Comparison of ENCODE assay signal across 1 cellular context in the genomic region with DNA sequence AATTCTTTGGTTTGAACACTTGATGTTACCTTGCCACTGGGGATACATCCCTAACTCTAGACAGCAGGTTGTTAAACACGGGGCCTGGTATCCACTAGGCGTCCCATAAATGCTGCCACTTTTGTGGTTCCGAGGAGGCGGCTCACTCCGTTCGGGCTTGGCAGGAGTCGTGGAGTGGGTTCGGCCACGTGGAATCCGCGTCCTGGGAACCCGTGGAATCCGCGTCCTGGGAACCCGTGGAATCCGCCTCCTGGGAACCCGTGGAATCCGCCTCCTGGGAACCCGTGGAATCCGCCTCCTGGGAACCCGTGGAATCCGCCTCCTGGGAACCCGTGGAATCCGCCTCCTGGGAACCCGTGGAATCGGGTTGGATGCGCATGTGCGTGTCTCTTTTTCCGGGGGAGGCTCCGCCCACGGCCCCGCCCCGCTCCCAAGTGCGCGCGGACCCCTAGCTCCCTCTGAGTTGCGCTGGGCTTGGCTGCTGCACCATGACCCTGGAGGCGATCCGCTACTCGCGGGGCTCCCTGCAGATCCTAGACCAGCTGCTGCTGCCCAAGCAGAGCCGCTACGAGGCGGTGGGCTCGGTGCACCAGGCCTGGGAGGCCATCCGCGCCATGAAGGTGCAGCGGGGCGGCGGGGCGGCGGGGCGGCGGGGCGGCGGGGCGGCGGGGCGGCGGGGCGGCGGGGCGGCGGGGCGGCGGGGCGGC.
TF ChIP-seq lines count a peak whose summit lies in the region.

Gene MRI1, plus strand, starts transcription at position 422 of the 707 bp plus-strand sequence. Its CDS starts 67 bp downstream, at position 489.

TF ChIP-seq in HepG2, 621 proteins besides CTCF, POLR2A, EP300 and RAD21 (continued from another document and continues in another):
- TF ChIP-seq HIVEP1 (CRISPR knock-in tag; IDR thresholded peaks at IDR 0.05) (no peak), ZNF232 (CRISPR knock-in tag; IDR thresholded peaks at IDR 0.05; ENCODE audit: borderline replicate concordance) (0 out of 2 replicates have a peak, but pooled peaks have one; percentile 4), ZBTB40 (IDR thresholded peaks at IDR 0.05) (no peak), ZBTB40 (CRISPR knock-in tag; IDR thresholded peaks at IDR 0.05) (no peak), PPARG (CRISPR knock-in tag; conservative IDR thresholded peaks at IDR 0.05) (no peak), ZNF598 (CRISPR knock-in tag; IDR thresholded peaks at IDR 0.05; ENCODE audit: borderline replicate concordance) (peak; percentile 28; the same call in 1 of the 2 replicates), NRL (CRISPR knock-in tag; IDR thresholded peaks at IDR 0.05; ENCODE audit: borderline replicate concordance) (no peak), ZNF780A (CRISPR knock-in tag; IDR thresholded peaks at IDR 0.05) (no peak), HDAC2 (CRISPR knock-in tag; IDR thresholded peaks at IDR 0.05) (no peak), GMEB1 (CRISPR knock-in tag; IDR thresholded peaks at IDR 0.05; ENCODE audit: borderline replicate concordance) (0 out of 2 replicates have a peak, but pooled peaks have one; percentile 40), JUN (CRISPR knock-in tag; IDR thresholded peaks at IDR 0.05) (no peak), ZNF775 (CRISPR knock-in tag; IDR thresholded peaks at IDR 0.05; ENCODE audit: borderline replicate concordance) (no peak), SP5 (CRISPR knock-in tag; IDR thresholded peaks at IDR 0.05; ENCODE audit: borderline replicate concordance, low read depth) (no peak), EHMT2 (IDR thresholded peaks at IDR 0.05; ENCODE audit: borderline replicate concordance, low read depth, low read length) (no peak), ZNF256 (CRISPR knock-in tag; conservative IDR thresholded peaks at IDR 0.05) (no peak), ZNF275 (CRISPR knock-in tag; IDR thresholded peaks at IDR 0.05; ENCODE audit: borderline replicate concordance) (no peak), ZNF558 (CRISPR knock-in tag; IDR thresholded peaks at IDR 0.05; ENCODE audit: borderline replicate concordance) (no peak), ATAD3A (CRISPR knock-in tag; IDR thresholded peaks at IDR 0.05) (no peak), ZNF274 (CRISPR knock-in tag; IDR thresholded peaks at IDR 0.05) (0 out of 2 replicates have a peak, but pooled peaks have one; percentile 48), IRX3 (CRISPR knock-in tag; IDR thresholded peaks at IDR 0.05; ENCODE audit: borderline replicate concordance, low read depth) (no peak), TOE1 (CRISPR knock-in tag; IDR thresholded peaks at IDR 0.05) (no peak), NFE2 (CRISPR knock-in tag; IDR thresholded peaks at IDR 0.05) (no peak), KDM6A (CRISPR knock-in tag; IDR thresholded peaks at IDR 0.05; ENCODE audit: low read depth) (no peak), TRIM24 (CRISPR knock-in tag; IDR thresholded peaks at IDR 0.05) (no peak), KLF15 (CRISPR knock-in tag; IDR thresholded peaks at IDR 0.05; ENCODE audit: borderline replicate concordance) (0 out of 2 replicates have a peak, but pooled peaks have one; percentile 57), CAMTA2 (CRISPR knock-in tag; IDR thresholded peaks at IDR 0.05; ENCODE audit: borderline replicate concordance) (no peak)
- TF ChIP-seq, protein P1, sequence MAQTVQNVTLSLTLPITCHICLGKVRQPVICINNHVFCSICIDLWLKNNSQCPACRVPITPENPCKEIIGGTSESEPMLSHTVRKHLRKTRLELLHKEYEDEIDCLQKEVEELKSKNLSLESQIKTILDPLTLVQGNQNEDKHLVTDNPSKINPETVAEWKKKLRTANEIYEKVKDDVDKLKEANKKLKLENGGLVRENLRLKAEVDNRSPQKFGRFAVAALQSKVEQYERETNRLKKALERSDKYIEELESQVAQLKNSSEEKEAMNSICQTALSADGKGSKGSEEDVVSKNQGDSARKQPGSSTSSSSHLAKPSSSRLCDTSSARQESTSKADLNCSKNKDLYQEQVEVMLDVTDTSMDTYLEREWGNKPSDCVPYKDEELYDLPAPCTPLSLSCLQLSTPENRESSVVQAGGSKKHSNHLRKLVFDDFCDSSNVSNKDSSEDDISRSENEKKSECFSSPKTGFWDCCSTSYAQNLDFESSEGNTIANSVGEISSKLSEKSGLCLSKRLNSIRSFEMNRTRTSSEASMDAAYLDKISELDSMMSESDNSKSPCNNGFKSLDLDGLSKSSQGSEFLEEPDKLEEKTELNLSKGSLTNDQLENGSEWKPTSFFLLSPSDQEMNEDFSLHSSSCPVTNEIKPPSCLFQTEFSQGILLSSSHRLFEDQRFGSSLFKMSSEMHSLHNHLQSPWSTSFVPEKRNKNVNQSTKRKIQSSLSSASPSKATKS (CRISPR knock-in tag; IDR thresholded peaks at IDR 0.05), result no peak
- TF ChIP-seq, protein P2, sequence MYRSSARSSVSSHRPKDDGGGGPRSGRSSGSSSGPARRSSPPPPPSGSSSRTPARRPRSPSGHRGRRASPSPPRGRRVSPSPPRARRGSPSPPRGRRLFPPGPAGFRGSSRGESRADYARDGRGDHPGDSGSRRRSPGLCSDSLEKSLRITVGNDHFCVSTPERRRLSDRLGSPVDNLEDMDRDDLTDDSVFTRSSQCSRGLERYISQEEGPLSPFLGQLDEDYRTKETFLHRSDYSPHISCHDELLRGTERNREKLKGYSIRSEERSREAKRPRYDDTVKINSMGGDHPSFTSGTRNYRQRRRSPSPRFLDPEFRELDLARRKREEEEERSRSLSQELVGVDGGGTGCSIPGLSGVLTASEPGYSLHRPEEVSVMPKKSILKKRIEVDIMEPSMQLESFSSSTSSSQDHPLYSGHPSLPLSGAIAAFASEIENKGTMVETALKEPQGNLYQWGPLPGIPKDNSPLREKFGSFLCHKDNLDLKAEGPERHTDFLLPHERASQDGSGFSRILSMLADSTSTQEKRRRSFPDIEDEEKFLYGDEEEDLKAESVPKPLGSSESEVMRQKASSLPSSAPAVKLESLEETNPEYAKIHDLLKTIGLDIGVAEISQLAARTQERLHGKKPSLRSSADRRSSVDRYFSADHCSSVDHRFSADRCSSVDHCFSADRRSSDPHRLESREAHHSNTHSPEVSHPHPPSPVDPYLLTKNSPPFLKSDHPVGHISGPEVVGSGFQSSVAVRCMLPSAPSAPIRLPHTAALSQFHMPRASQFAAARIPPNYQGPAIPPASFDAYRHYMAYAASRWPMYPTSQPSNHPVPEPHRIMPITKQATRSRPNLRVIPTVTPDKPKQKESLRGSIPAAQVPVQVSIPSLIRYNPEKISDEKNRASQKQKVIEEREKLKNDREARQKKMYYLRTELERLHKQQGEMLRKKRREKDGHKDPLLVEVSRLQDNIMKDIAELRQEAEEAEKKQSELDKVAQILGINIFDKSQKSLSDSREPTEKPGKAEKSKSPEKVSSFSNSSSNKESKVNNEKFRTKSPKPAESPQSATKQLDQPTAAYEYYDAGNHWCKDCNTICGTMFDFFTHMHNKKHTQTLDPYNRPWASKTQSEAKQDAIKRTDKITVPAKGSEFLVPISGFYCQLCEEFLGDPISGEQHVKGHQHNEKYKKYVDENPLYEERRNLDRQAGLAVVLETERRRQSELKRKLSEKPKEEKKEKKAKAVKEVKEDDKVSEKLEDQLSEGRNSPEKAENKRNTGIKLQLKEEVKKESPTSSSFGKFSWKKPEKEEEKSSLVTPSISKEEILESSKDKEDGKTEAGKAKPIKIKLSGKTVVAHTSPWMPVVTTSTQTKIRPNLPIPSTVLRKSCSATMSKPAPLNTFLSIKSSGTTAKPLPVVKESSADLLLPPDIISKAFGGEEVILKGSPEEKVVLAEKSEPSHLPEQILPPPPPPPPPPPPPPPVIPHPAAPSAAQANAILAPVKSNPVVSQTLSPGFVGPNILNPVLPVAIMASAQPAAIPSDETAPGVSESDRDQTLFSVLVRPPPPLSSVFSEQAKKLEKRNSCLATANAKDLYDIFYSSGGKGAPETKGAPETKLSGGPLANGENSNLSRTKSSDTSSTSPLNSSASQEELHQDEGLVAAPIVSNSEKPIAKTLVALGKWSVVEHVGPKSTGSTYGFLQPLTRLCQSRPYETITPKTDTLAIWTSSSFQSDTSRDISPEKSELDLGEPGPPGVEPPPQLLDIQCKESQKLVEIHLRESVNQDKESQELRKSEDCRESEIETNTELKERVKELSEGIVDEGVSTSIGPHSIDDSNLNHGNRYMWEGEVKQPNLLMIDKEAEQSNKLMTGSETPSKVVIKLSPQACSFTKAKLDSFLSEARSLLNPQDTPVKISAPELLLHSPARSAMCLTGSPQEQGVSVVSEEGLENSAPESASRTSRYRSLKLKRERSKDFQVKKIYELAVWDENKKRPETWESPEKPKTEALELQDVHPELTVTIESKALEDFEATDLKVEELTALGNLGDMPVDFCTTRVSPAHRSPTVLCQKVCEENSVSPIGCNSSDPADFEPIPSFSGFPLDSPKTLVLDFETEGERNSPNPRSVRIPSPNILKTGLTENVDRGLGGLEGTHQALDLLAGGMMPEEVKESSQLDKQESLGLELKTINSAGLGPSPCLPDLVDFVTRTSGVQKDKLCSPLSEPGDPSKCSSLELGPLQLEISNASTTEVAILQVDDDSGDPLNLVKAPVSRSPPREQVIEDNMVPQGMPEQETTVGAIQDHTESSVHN (CRISPR knock-in tag; IDR thresholded peaks at IDR 0.05), result no peak
